In genomic region chr3:46508850-46509591, GRCh38 we compare ENCODE assay signal across 31 cellular contexts. TPM values are rescaled to one million over a fixed set of nuclear protein-coding genes. Genes with fewer than 3 reads are reported as not detected.
"Had no signal": no experiment of that assay in that cellular context is flagged by ENCODE, and none has a peak within 500 bp of the region (broad histone marks: within the 10 kb centered on the region; RNA-seq: fewer than 3 reads in every experiment).

No MANE protein-coding gene starts in this region.

- H3K4me2 ChIP-seq: hepatocyte had no signal

- H3K4me1 ChIP-seq: adrenal gland, left lung, spleen, upper lobe of left lung had no signal

- H3K9me3 ChIP-seq: adrenal gland, left lung, spleen, thoracic aorta, upper lobe of left lung had no signal

- H3K79me2 ChIP-seq: hepatocyte had no signal

- H3K27ac ChIP-seq: adrenal gland, hepatocyte, left lung, spleen, thoracic aorta, upper lobe of left lung had no signal

- H3K4me3 ChIP-seq: adrenal gland, hepatocyte, left lung, lung, spleen, thoracic aorta, upper lobe of left lung had no signal

- H2AFZ ChIP-seq: hepatocyte had no signal

- H3K36me3 ChIP-seq: adrenal gland, left lung, spleen, thoracic aorta, upper lobe of left lung had no signal

- ATAC-seq: activated CD8-positive, alpha-beta T cell treated with anti-CD3 and anti-CD28 coated beads, Interleukin-2, amount 10 ng/mL, durations not matched to agents 7 days and 5 days; activated T-helper 17 cell treated with anti-CD3 and anti-CD28 coated beads, Interleukin-2, amount 50 U/mL, for 72 hours; esophagus mucosa; left lung; naive thymus-derived CD8-positive, alpha-beta T cell had no signal

- DNase-seq: activated CD4-positive, alpha-beta T cell treated with anti-CD3 and anti-CD28 coated beads for 1 hour; activated CD4-positive, alpha-beta T cell treated with anti-CD3 and anti-CD28 coated beads, Interleukin-2, amount 50 U/mL, for 1 hour; activated CD8-positive, alpha-beta T cell treated with anti-CD3 and anti-CD28 coated beads, Interleukin-2, amount 10 ng/mL, durations not matched to agents 7 days and 5 days; activated naive CD4-positive, alpha-beta T cell; activated T-cell treated with anti-CD3 and anti-CD28 coated beads, Interleukin-2, amount 50 U/mL, for 1 hour; adrenal gland; central memory CD4-positive, alpha-beta T cell; effector memory CD4-positive, alpha-beta T cell; glutamatergic neuron; immature natural killer cell; kidney glomerular epithelial cell; left lung; naive thymus-derived CD8-positive, alpha-beta T cell; retina; spleen; stimulated activated CD4-positive, alpha-beta T cell treated with anti-CD3 and anti-CD28 coated beads, Interleukin-4, amount 100 ng/mL, for 24 hours; stimulated activated naive CD4-positive, alpha-beta T cell treated with Interleukin-2 at 50 U/mL for 16 hours; T-helper 9 cell; upper lobe of left lung had no signal

- FAIRE-seq: astrocyte, frontal cortex had no signal

- H3K27me3 ChIP-seq: adrenal gland, hepatocyte, left lung, spleen, upper lobe of left lung had no signal

RNA-seq across cellular contexts. Expression of gene RTP3, which starts 11.2 kb away (rescaled TPM):
- total RNA-seq: activated CD8-positive, alpha-beta T cell treated with anti-CD3 and anti-CD28 coated beads, Interleukin-2, amount 10 ng/mL, durations not matched to agents 7 days and 5 days; activated T-helper 17 cell treated with anti-CD3 and anti-CD28 coated beads, Interleukin-2, amount 50 U/mL, for 72 hours; adrenal gland; astrocyte; dermis microvascular lymphatic vessel endothelial cell; esophagus mucosa; frontal cortex; left lung; lung; mesenteric fat pad; naive thymus-derived CD8-positive, alpha-beta T cell; osteoblast; progenitor cell of endocrine pancreas; spleen; T-helper 1 cell treated with Interleukin-12 subunit alpha and Interleukin-12 subunit beta and Interleukin-4 antibody, amounts not matched to agents 30 ng/mL and 1 ng/mL, for 36 hours; thoracic aorta; upper lobe of left lung had no signal
- polyA plus RNA-seq: adrenal gland; immature natural killer cell; lung; naive thymus-derived CD8-positive, alpha-beta T cell; spleen had no signal

RNA-seq across cellular contexts. Expression of gene LTF, which starts 44.3 kb away (rescaled TPM):
- total RNA-seq: activated CD8-positive, alpha-beta T cell treated with anti-CD3 and anti-CD28 coated beads, Interleukin-2, amount 10 ng/mL, durations not matched to agents 7 days and 5 days; activated T-helper 17 cell treated with anti-CD3 and anti-CD28 coated beads, Interleukin-2, amount 50 U/mL, for 72 hours; astrocyte; naive thymus-derived CD8-positive, alpha-beta T cell; T-helper 1 cell treated with Interleukin-12 subunit alpha and Interleukin-12 subunit beta and Interleukin-4 antibody, amounts not matched to agents 30 ng/mL and 1 ng/mL, for 36 hours had no signal
- polyA plus RNA-seq: hepatocyte; immature natural killer cell; naive thymus-derived CD8-positive, alpha-beta T cell had no signal

RNA-seq across cellular contexts. Expression of gene LRRC2, which starts 57.1 kb away (rescaled TPM):
- total RNA-seq: activated T-helper 17 cell treated with anti-CD3 and anti-CD28 coated beads, Interleukin-2, amount 50 U/mL, for 72 hours; progenitor cell of endocrine pancreas had no signal
- polyA plus RNA-seq: immature natural killer cell; naive thymus-derived CD8-positive, alpha-beta T cell had no signal
